In the genomic region with DNA sequence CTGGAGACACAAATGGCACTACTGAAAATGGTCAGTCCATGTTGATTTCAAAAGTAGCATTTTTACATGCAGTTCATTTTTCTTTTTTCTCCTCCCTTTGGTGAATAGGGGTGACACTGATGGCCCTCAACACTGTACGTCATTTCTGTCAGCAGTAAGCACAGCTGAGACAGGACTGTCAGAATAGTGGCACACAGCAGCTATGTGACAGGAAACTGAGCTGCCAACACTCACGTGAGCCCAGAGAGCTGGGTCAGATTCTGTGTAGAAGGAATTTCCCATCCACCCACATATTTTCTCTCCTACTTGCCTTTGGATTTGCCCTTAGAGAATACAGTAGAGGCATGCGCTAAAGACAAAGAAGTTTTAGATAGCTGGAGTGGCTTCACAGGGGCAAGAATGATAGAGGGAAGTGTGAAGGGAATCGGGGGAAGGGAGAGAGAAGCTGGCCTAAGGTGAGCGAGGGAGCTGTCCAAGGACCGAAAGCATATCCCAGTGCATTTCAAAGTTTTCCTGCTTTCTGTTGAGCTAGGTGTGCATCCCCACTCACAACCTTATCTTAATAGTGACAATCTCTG, we compare ENCODE assay signal across 13 cellular contexts.
DNase-seq lines count a peak whose midpoint lies in the region; ATAC-seq and TF ChIP-seq lines count a peak whose summit lies in the region.
"Had no signal": no experiment of that assay in that cellular context is flagged by ENCODE, and none has a peak within 500 bp of the region (broad histone marks: within the 10 kb centered on the region; RNA-seq: fewer than 3 reads in every experiment).

No MANE protein-coding gene starts in this region.

- H3K4me1 ChIP-seq in heart right ventricle: peaks cover 0 to 6% (median 0%) of the 10 kb centered on the region in 9 donors

- intact Hi-C loops in heart right ventricle (cut with DNase I): no loop called here

- H3K4me3 ChIP-seq in heart right ventricle (no peak overlapping the region), neural cell (ENCODE audit: low read length) (no peak overlapping the region)

- WGBS in heart right ventricle, 2 donors: 45 to 47% methylated on average over 6 of the region's 6 CpGs

- no peak for TF ChIP-seq RAD21 in neural cell (conservative IDR thresholded peaks at IDR 0.05)

- DNase-seq in ELF-1 (ENCODE audit: low read depth, low spot score) (peak; percentile 26), MV-4-11 (lab: John Stamatoyannopoulos, UW) (peak; percentile 6), heart right ventricle (no peak), NOMO-1 treated with dmso at 0.1 percent for 144 hours (lab: John Stamatoyannopoulos, UW; ENCODE audit: unreplicated experiment) (no peak), RWPE1 (ENCODE audit: low spot score) (no peak)
- DNase-seq in activated CD4-positive, alpha-beta T cell treated with anti-CD3 and anti-CD28 coated beads, Interleukin-2, amount 50 U/mL, for 48 hours: no peak
- DNase-seq: C1 segment of cervical spinal cord; Calu3; CD4-positive, alpha-beta T cell; DMS79; GOT3; H9 had no signal

- H3K9me2 ChIP-seq in neural cell (ENCODE audit: insufficient read depth, low read length): no peaks in the 10 kb centered on the region

- ATAC-seq in heart right ventricle: peak in 5 of 8 donors; percentile 35 to 63 (median 49)

- H3K27me3 ChIP-seq in heart right ventricle (no peaks in the 10 kb centered on the region), neural cell (ENCODE audit: insufficient read depth, low read depth, low read length) (no peaks in the 10 kb centered on the region)

- H2AFZ ChIP-seq in neural cell (ENCODE audit: low read depth, low read length): no peak overlapping the region

- TF ChIP-seq CTCF in heart right ventricle (IDR thresholded peaks at IDR 0.05) (no peak), neural cell (IDR thresholded peaks at IDR 0.05; ENCODE audit: poor library complexity, severe bottlenecking) (no peak), RWPE1 (conservative IDR thresholded peaks at IDR 0.05; ENCODE audit: low read depth) (no peak)

- no peak overlapping the region for H3K4me2 ChIP-seq in neural cell (ENCODE audit: low read length)

- H3K27ac ChIP-seq in heart right ventricle: no peak overlapping the region
- H3K27ac ChIP-seq in neural cell (ENCODE audit: low read length): no peak overlapping the region
- no peak overlapping the region for H3K27ac ChIP-seq in RWPE1

- CTCF ChIA-PET in RWPE1 (lab: Yijun Ruan, JAX): interaction anchor here (0.7 kb wide), 1 partner anchor 420 kb away, joined by 7 read pairs; no protein-coding TSS in a partner anchor

- H3K9ac ChIP-seq in neural cell (ENCODE audit: low read length): no peak overlapping the region

- H3K36me3 ChIP-seq in heart right ventricle (no peaks in the 10 kb centered on the region), neural cell (ENCODE audit: insufficient read depth, low read length) (peaks cover 6% of the 10 kb centered on the region)

- H3F3A ChIP-seq in neural cell (ENCODE audit: insufficient read depth, low read length, poor library complexity, severe bottlenecking): no peaks in the 10 kb centered on the region

- H4K20me1 ChIP-seq in neural cell (ENCODE audit: insufficient read depth): no peaks in the 10 kb centered on the region

- H3K79me2 ChIP-seq in neural cell (replicated peaks; ENCODE audit: insufficient read depth, low read length): no peaks in the 10 kb centered on the region

- POLR2A ChIA-PET in RWPE1 (lab: Yijun Ruan, JAX; ENCODE audit: low non-redundant PET): no interaction called here

- peak; percentile 85 for TF ChIP-seq EP300 in neural cell (conservative IDR thresholded peaks at IDR 0.05; ENCODE audit: poor library complexity, severe bottlenecking)

- H3K9me3 ChIP-seq in heart right ventricle (no peaks in the 10 kb centered on the region), neural cell (ENCODE audit: low read length) (no peaks in the 10 kb centered on the region)

TF ChIP-seq in neural cell, 6 proteins besides CTCF, POLR2A, EP300 and RAD21:
- TF ChIP-seq SMC3 (conservative IDR thresholded peaks at IDR 0.05; ENCODE audit: poor library complexity) (no peak), MXI1 (conservative IDR thresholded peaks at IDR 0.05; ENCODE audit: poor library complexity, severe bottlenecking) (no peak), EZH2 (IDR thresholded peaks at IDR 0.05; ENCODE audit: borderline replicate concordance, insufficient read depth, low read length, poor library complexity, severe bottlenecking) (no peak), POLR2AphosphoS5 (IDR thresholded peaks at IDR 0.05) (peak; percentile 56)
TF ChIP-seq in neural cell: peak in this region for 1.

Comparison
In these comparisons a context has a peak if more than half of its experiments do, and no peak if none do; other contexts are left out.
1. DNase-seq: peak in ELF-1 (single experiment) and MV-4-11 (single experiment); none in heart right ventricle (0 of 2), activated CD4-positive, alpha-beta T cell treated with anti-CD3 and anti-CD28 coated beads, Interleukin-2, amount 50 U/mL, for 48 hours (0 of 2), NOMO-1 treated with dmso at 0.1 percent for 144 hours (single experiment) and RWPE1 (single experiment).